25 cellular contexts compared by ENCODE assay signal in the genomic region with DNA sequence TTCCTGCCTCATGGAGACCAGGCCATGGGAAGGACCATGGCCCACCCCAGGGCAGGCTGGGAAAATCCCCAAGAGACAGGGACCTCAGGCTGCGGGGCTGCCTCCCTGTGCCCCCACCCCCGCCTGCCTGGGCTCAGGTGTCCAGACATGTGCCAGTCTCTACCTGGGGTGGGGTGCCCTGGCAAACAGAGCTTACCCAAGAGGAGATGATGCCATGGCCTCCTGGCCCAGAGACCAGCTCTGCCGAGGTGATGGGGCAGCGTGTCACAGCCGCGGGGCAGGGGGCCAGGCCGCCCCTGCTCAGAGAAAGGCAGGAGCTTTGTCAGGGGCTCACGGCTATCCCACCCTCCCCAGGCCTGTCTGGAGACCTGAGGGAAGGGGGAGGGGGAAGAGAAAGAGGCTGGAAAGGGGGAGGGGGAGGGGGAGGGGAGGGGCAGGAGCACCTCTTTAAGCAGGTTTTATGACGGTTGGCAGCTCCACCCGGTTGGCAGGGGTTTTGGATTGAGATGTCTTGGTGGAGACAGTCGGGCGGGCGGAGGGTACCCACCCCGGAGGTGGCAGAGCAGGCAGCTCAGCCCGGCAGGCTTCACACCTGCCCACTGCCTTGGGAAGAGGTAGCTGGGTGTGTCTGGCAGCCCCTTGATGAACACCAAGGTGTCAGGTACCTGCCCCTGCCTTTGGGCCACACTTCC.
"Had no signal": no experiment of that assay in that cellular context is flagged by ENCODE, and none has a peak within 500 bp of the region (broad histone marks: within the 10 kb centered on the region; RNA-seq: fewer than 3 reads in every experiment).

No MANE protein-coding gene starts in this region.

- H3K27ac Mint-ChIP-seq: activated naive CD8-positive, alpha-beta T cell; stimulated activated naive B cell treated with anti-CD40 and anti-IgM and Interleukin-4, amounts not matched to agents 10 μg/mL and 1 μg/mL and 100 μg/mL, for 72 hours had no signal

- H3K27me3 ChIP-seq: right atrium auricular region had no signal

- H3K36me3 Mint-ChIP-seq: activated naive CD8-positive, alpha-beta T cell had no signal

- H3K9me3 ChIP-seq: esophagus squamous epithelium, neutrophil, right atrium auricular region, stomach, tibial artery had no signal

- H3K4me3 Mint-ChIP-seq: activated naive CD8-positive, alpha-beta T cell; stimulated activated naive B cell treated with anti-CD40 and anti-IgM and Interleukin-4, amounts not matched to agents 10 μg/mL and 1 μg/mL and 100 μg/mL, for 72 hours had no signal

- H3K4me1 ChIP-seq: parathyroid adenoma, right atrium auricular region, stomach, tibial artery had no signal

- H3K27ac ChIP-seq: epithelial cell of prostate, esophagus squamous epithelium, neutrophil, parathyroid adenoma, right atrium auricular region, stomach, tibial artery, VCaP had no signal

- H2AFZ ChIP-seq: parathyroid adenoma had no signal

- H3K4me3 ChIP-seq: esophagus squamous epithelium, right atrium auricular region, stomach, tibial artery had no signal

- H3K36me3 ChIP-seq: esophagus squamous epithelium, neutrophil, right atrium auricular region, stomach, tibial artery had no signal

- DNase-seq: activated CD4-positive, alpha-beta T cell treated with anti-CD3 and anti-CD28 coated beads for 48 hours; activated CD4-positive, alpha-beta T cell treated with anti-CD3 and anti-CD28 coated beads, Interleukin-2, amount 50 U/mL, for 48 hours; activated CD8-positive, alpha-beta memory T cell treated with anti-CD3 and anti-CD28 coated beads for 24 hours; activated effector memory CD4-positive, alpha-beta T cell treated with Interleukin-2 at 50 U/mL for 16 hours; activated naive CD4-positive, alpha-beta T cell treated with Interleukin-2 at 50 U/mL for 16 hours; anterior cingulate cortex; dermis blood vessel endothelial cell; effector CD4-positive, alpha-beta T cell; esophagus squamous epithelium; foreskin melanocyte; left cardiac atrium; left ventricle myocardium superior; stimulated activated CD4-positive, alpha-beta T cell treated with anti-CD3 and anti-CD28 coated beads, Interleukin-15, amount 100 ng/mL, for 24 hours; stimulated activated CD4-positive, alpha-beta T cell treated with anti-CD3 and anti-CD28 coated beads, Interleukin-2, amount 100 ng/mL, for 24 hours; stimulated activated naive B cell treated with anti-CD40 and anti-IgM and Interleukin-4, amounts not matched to agents 10 μg/mL and 1 μg/mL and 100 μg/mL, for 72 hours; stomach; T-helper 9 cell; tibial artery had no signal

- H3K9ac ChIP-seq: parathyroid adenoma had no signal

- ATAC-seq: activated CD4-positive, CD25-positive, alpha-beta regulatory T cell treated with anti-CD3 and anti-CD28 coated beads, Interleukin-2, amount 50 U/mL, for 24 hours; left cardiac atrium; left ventricle myocardium superior; stimulated activated naive B cell treated with anti-CD40 and anti-IgM and Interleukin-4, amounts not matched to agents 10 μg/mL and 1 μg/mL and 100 μg/mL, for 72 hours had no signal
